In genomic region chrX:75156537-75156945, GRCh38 we compare ENCODE assay signal across 8 cellular contexts. TPM values are rescaled to one million over a fixed set of nuclear protein-coding genes. Genes with fewer than 3 reads are reported as not detected.
DNase-seq lines count a peak whose midpoint lies in the region; ATAC-seq lines count a peak whose summit lies in the region.

No MANE protein-coding gene starts in this region.

- peaks cover 0 to 6% (median 0%) of the 10 kb centered on the region in 3 donors for H3K36me3 Mint-ChIP-seq in naive thymus-derived CD8-positive, alpha-beta T cell

- peak overlapping the region; percentile 91 to 100 (median 98) for H3K4me3 Mint-ChIP-seq in naive thymus-derived CD8-positive, alpha-beta T cell

- no peaks in the 10 kb centered on the region for H3K27me3 Mint-ChIP-seq in naive thymus-derived CD8-positive, alpha-beta T cell

- H3K27ac ChIP-seq in BLaER1: peak overlapping the region; percentile 84
- peak overlapping the region; percentile 72; the same call in 1 of the 2 replicates for H3K27ac ChIP-seq in SK-N-MC
- H3K27ac ChIP-seq in epithelial cell of prostate: peak overlapping the region; percentile 66

- H3K9me3 Mint-ChIP-seq in naive thymus-derived CD8-positive, alpha-beta T cell: no peaks in the 10 kb centered on the region

- ATAC-seq in GM19438 (IDR thresholded peaks at IDR 0.05; ENCODE audit: low read depth, unreplicated experiment) (peak; percentile 27), GM18858 (IDR thresholded peaks at IDR 0.05; ENCODE audit: unreplicated experiment) (no peak)
- peak; percentile 51 to 57 for ATAC-seq in naive thymus-derived CD8-positive, alpha-beta T cell

- H3K4me1 Mint-ChIP-seq in naive thymus-derived CD8-positive, alpha-beta T cell: peaks cover 24 to 50% (median 43%) of the 10 kb centered on the region in 4 donors

- peak overlapping the region; percentile 89 for H3K9ac ChIP-seq in BLaER1
- H3K9ac ChIP-seq in SK-N-MC (ENCODE audit: insufficient read length): peak overlapping the region; percentile 87

- H3K36me3 ChIP-seq in BLaER1 (no peaks in the 10 kb centered on the region), SK-N-MC (ENCODE audit: insufficient read depth, low read length) (no peaks in the 10 kb centered on the region)

- POLR2A ChIA-PET in naive thymus-derived CD8-positive, alpha-beta T cell (lab: Charles Lee): interaction anchor here (1.0 to 2.4 kb wide), 5 partner anchors 16 to 864 kb away, joined by 3 to 10 read pairs (median 5); partner anchors contain the start of genes NEXMIF, RLIM and UPRT

- H3K27me3 ChIP-seq in BLaER1: peaks cover 80% of the 10 kb centered on the region

- H3K27ac Mint-ChIP-seq in naive thymus-derived CD8-positive, alpha-beta T cell: peak overlapping the region; percentile 94 to 100 (median 98)

- no peaks in the 10 kb centered on the region for H4K20me1 ChIP-seq in BLaER1

- H3K4me3 ChIP-seq in BLaER1 (peak overlapping the region; percentile 72), SK-N-MC (peak overlapping the region; percentile 83)

- H3K9me3 ChIP-seq in BLaER1 (no peaks in the 10 kb centered on the region), SK-N-MC (ENCODE audit: low read depth, low read length) (no peaks in the 10 kb centered on the region)

- H3K4me2 ChIP-seq in BLaER1: peak overlapping the region; percentile 54

- DNase-seq in SK-N-MC (ENCODE audit: low read depth, low spot score) (no peak), epithelial cell of prostate (ENCODE audit: low read depth, low spot score) (no peak), NCI-H1436 treated with DMSO at 0.1 percent for 48 hours (lab: John Stamatoyannopoulos, UW) (no peak)
- peak in 1 of 10 donors; percentile 46 for DNase-seq in naive thymus-derived CD8-positive, alpha-beta T cell
- no peak for DNase-seq in activated CD4-positive, alpha-beta T cell treated with anti-CD3 and anti-CD28 coated beads for 4 hours

- H3K4me1 ChIP-seq in BLaER1: peaks cover 17% of the 10 kb centered on the region

RNA-seq across cellular contexts. Expression of gene ABCB7, which starts 0.5 kb away (rescaled TPM):
- total RNA-seq in naive thymus-derived CD8-positive, alpha-beta T cell: 10 to 100 TPM; 27.7 to 30.3 TPM
- 10 to 100 TPM; 18.6 to 20.2 (median 19.1) TPM for polyA plus RNA-seq in naive thymus-derived CD8-positive, alpha-beta T cell
